18 cellular contexts compared by ENCODE assay signal in genomic region chr16:20624882-20625807, GRCh38. TPM values are rescaled to one million over a fixed set of nuclear protein-coding genes. Genes with fewer than 3 reads are reported as not detected.
"Had no signal": no experiment of that assay in that cellular context is flagged by ENCODE, and none has a peak within 500 bp of the region (broad histone marks: within the 10 kb centered on the region; RNA-seq: fewer than 3 reads in every experiment).

No MANE protein-coding gene starts in this region.

- H3K27me3 Mint-ChIP-seq: stimulated activated memory B cell treated with anti-CD40 and anti-IgM and Interleukin-4, amounts not matched to agents 10 μg/mL and 1 μg/mL and 100 μg/mL, for 72 hours had no signal

- H3K36me3 Mint-ChIP-seq: stimulated activated memory B cell treated with anti-CD40 and anti-IgM and Interleukin-4, amounts not matched to agents 10 μg/mL and 1 μg/mL and 100 μg/mL, for 72 hours had no signal

- ATAC-seq: psoas muscle; stimulated activated memory B cell treated with anti-CD40 and anti-IgM and Interleukin-4, amounts not matched to agents 10 μg/mL and 1 μg/mL and 100 μg/mL, for 72 hours had no signal

- H3K4me1 ChIP-seq: adrenal gland, psoas muscle, right lobe of liver had no signal

- H3K27me3 ChIP-seq: adrenal gland, right lobe of liver, tibial artery had no signal

- H3K27ac Mint-ChIP-seq: nephron; stimulated activated memory B cell treated with anti-CD40 and anti-IgM and Interleukin-4, amounts not matched to agents 10 μg/mL and 1 μg/mL and 100 μg/mL, for 72 hours had no signal

- H3K4me3 ChIP-seq: adrenal gland, coronary artery, psoas muscle, right lobe of liver, tibial artery had no signal

- H3K9me3 Mint-ChIP-seq: nephron; stimulated activated memory B cell treated with anti-CD40 and anti-IgM and Interleukin-4, amounts not matched to agents 10 μg/mL and 1 μg/mL and 100 μg/mL, for 72 hours had no signal

- H3K4me3 Mint-ChIP-seq: nephron; stimulated activated memory B cell treated with anti-CD40 and anti-IgM and Interleukin-4, amounts not matched to agents 10 μg/mL and 1 μg/mL and 100 μg/mL, for 72 hours had no signal

- H3K4me1 Mint-ChIP-seq: nephron had no signal

- H3K36me3 ChIP-seq: adrenal gland, right lobe of liver, tibial artery had no signal

- H3K9me3 ChIP-seq: adrenal gland, psoas muscle, right lobe of liver, tibial artery had no signal

- DNase-seq: activated CD4-positive, alpha-beta T cell treated with anti-CD3 and anti-CD28 coated beads, Interleukin-2, amount 50 U/mL, for 4 hours; activated CD4-positive, CD25-positive, alpha-beta regulatory T cell treated with anti-CD3 and anti-CD28 coated beads, Interleukin-2, amount 50 U/mL, for 72 hours; activated naive CD4-positive, alpha-beta T cell treated with anti-CD3 and anti-CD28 coated beads, Interleukin-2, amount 50 U/mL, for 16 hours; activated T-cell treated with anti-CD3 and anti-CD28 coated beads, Interleukin-2, amount 50 U/mL, for 1 hour; adrenal gland; caudate nucleus; effector CD4-positive, alpha-beta T cell; foreskin melanocyte; head of caudate nucleus; mesendoderm; psoas muscle; right lobe of liver; stimulated activated CD4-positive, alpha-beta T cell treated with anti-CD3 and anti-CD28 coated beads, Interleukin-1b, Interleukin-23, amount 100 ng/mL, for 48 hours; tibial artery had no signal

- H3K27ac ChIP-seq: adrenal gland, coronary artery, psoas muscle, right lobe of liver, tibial artery had no signal

RNA-seq across cellular contexts. Expression of gene ACSM2B, which starts 49.0 kb away (rescaled TPM):
- total RNA-seq: endothelial cell of umbilical vein, psoas muscle had no signal
